In genomic region chr12:89363084-89363483, GRCh38 we compare ENCODE assay signal across 1 cellular context.
A peak's percentile ranks its signal among the peaks of the same experiment; 100 is the strongest.
TF ChIP-seq lines count a peak whose summit lies in the region.

No MANE protein-coding gene starts in this region.

TF ChIP-seq in K562, 482 proteins besides CTCF, POLR2A, EP300 and RAD21 (continued from another document):
- TF ChIP-seq, protein P1, sequence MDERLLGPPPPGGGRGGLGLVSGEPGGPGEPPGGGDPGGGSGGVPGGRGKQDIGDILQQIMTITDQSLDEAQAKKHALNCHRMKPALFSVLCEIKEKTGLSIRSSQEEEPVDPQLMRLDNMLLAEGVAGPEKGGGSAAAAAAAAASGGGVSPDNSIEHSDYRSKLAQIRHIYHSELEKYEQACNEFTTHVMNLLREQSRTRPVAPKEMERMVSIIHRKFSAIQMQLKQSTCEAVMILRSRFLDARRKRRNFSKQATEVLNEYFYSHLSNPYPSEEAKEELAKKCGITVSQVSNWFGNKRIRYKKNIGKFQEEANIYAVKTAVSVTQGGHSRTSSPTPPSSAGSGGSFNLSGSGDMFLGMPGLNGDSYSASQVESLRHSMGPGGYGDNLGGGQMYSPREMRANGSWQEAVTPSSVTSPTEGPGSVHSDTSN (CRISPR knock-in tag; IDR thresholded peaks at IDR 0.05; ENCODE audit: low read depth): no peak
- TF ChIP-seq, protein P1 (tag; conservative IDR thresholded peaks at IDR 0.05; ENCODE audit: low read depth): peak; percentile 77
- TF ChIP-seq ZNF384 (IDR thresholded peaks at IDR 0.05; ENCODE audit: low read depth, low read length) (no peak), MAFF (IDR thresholded peaks at IDR 0.05; ENCODE audit: low read length) (peak; percentile 69; the same call in 1 of the 2 replicates), THRAP3 (IDR thresholded peaks at IDR 0.05; ENCODE audit: borderline replicate concordance) (no peak), ETV6 (IDR thresholded peaks at IDR 0.05; ENCODE audit: borderline replicate concordance in 1 of 2, low read depth in 2 of 2, low read length in 1 of 2) (no peak), ETV6 (CRISPR knock-in tag; IDR thresholded peaks at IDR 0.05; ENCODE audit: borderline replicate concordance) (no peak), MEIS2 (IDR thresholded peaks at IDR 0.05; ENCODE audit: partially characterized antibody) (peak; percentile 15), ZNF140 (CRISPR knock-in tag; IDR thresholded peaks at IDR 0.05) (no peak), TOE1 (IDR thresholded peaks at IDR 0.05; ENCODE audit: borderline replicate concordance) (no peak), TOE1 (CRISPR knock-in tag; IDR thresholded peaks at IDR 0.05; ENCODE audit: borderline replicate concordance, low read depth) (no peak), ZBED1 (IDR thresholded peaks at IDR 0.05) (no peak), GABPB2 (CRISPR knock-in tag; conservative IDR thresholded peaks at IDR 0.05) (no peak), TSHZ1 (CRISPR knock-in tag; IDR thresholded peaks at IDR 0.05) (no peak), ELF2 (CRISPR knock-in tag; IDR thresholded peaks at IDR 0.05) (no peak), ZNF3 (CRISPR knock-in tag; IDR thresholded peaks at IDR 0.05) (no peak), SMARCE1 (IDR thresholded peaks at IDR 0.05) (no peak), RFX7 (CRISPR knock-in tag; IDR thresholded peaks at IDR 0.05) (no peak), C11orf30 (IDR thresholded peaks at IDR 0.05; ENCODE audit: low read depth) (peak; percentile 83), PRMT5 (CRISPR knock-in tag; IDR thresholded peaks at IDR 0.05) (no peak), MAFK (IDR thresholded peaks at IDR 0.05; ENCODE audit: low read length) (peak; percentile 74), KLF16 (IDR thresholded peaks at IDR 0.05) (no peak), SAFB (IDR thresholded peaks at IDR 0.05; ENCODE audit: borderline replicate concordance, low read depth, low read length) (no peak), CBFB (CRISPR knock-in tag; IDR thresholded peaks at IDR 0.05) (no peak), NFE2L1 (tag; IDR thresholded peaks at IDR 0.05; ENCODE audit: borderline replicate concordance, low read depth) (no peak), HEY1 (CRISPR knock-in tag; IDR thresholded peaks at IDR 0.05; ENCODE audit: borderline replicate concordance) (no peak), NCOA6 (IDR thresholded peaks at IDR 0.05) (no peak), SETDB1 (IDR thresholded peaks at IDR 0.05; ENCODE audit: low read length) (no peak), ESRRA (IDR thresholded peaks at IDR 0.05; ENCODE audit: borderline replicate concordance, low read depth) (no peak), ZNF280B (CRISPR knock-in tag; IDR thresholded peaks at IDR 0.05) (no peak), NONO (IDR thresholded peaks at IDR 0.05; ENCODE audit: low read depth in 2 of 2, low read length in 1 of 2) (no peak), PHF8 (IDR thresholded peaks at IDR 0.05; ENCODE audit: borderline replicate concordance, low read length) (no peak), TBP (optimal IDR thresholded peaks at IDR 0.05; ENCODE audit: low read depth, low read length) (no peak), MAFG (tag; conservative IDR thresholded peaks at IDR 0.05) (peak; percentile 95), NUFIP1 (IDR thresholded peaks at IDR 0.05; ENCODE audit: partially characterized antibody) (no peak), HDAC6 (IDR thresholded peaks at IDR 0.05; ENCODE audit: low read depth, low read length) (no peak), PHF20 (IDR thresholded peaks at IDR 0.05; ENCODE audit: partially characterized antibody) (no peak), IRF1 (CRISPR knock-in tag; IDR thresholded peaks at IDR 0.05; ENCODE audit: borderline replicate concordance) (no peak), MECOM (CRISPR knock-in tag; IDR thresholded peaks at IDR 0.05) (no peak), BACH1 (tag; IDR thresholded peaks at IDR 0.05) (peak; percentile 29; the same call in 1 of the 2 replicates), BCOR (IDR thresholded peaks at IDR 0.05) (no peak), TRIM28 (IDR thresholded peaks at IDR 0.05) (no peak), ZNF511 (CRISPR knock-in tag; IDR thresholded peaks at IDR 0.05) (no peak), ZNF316 (IDR thresholded peaks at IDR 0.05) (peak; percentile 89), BCLAF1 (IDR thresholded peaks at IDR 0.05; ENCODE audit: borderline replicate concordance in 1 of 2, control insufficient read depth in 1 of 2, low read depth in 2 of 2, low read length in 1 of 2) (no peak)
- TF ChIP-seq, protein P2, sequence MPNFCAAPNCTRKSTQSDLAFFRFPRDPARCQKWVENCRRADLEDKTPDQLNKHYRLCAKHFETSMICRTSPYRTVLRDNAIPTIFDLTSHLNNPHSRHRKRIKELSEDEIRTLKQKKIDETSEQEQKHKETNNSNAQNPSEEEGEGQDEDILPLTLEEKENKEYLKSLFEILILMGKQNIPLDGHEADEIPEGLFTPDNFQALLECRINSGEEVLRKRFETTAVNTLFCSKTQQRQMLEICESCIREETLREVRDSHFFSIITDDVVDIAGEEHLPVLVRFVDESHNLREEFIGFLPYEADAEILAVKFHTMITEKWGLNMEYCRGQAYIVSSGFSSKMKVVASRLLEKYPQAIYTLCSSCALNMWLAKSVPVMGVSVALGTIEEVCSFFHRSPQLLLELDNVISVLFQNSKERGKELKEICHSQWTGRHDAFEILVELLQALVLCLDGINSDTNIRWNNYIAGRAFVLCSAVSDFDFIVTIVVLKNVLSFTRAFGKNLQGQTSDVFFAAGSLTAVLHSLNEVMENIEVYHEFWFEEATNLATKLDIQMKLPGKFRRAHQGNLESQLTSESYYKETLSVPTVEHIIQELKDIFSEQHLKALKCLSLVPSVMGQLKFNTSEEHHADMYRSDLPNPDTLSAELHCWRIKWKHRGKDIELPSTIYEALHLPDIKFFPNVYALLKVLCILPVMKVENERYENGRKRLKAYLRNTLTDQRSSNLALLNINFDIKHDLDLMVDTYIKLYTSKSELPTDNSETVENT (CRISPR knock-in tag; IDR thresholded peaks at IDR 0.05): no peak
- TF ChIP-seq, protein P3, sequence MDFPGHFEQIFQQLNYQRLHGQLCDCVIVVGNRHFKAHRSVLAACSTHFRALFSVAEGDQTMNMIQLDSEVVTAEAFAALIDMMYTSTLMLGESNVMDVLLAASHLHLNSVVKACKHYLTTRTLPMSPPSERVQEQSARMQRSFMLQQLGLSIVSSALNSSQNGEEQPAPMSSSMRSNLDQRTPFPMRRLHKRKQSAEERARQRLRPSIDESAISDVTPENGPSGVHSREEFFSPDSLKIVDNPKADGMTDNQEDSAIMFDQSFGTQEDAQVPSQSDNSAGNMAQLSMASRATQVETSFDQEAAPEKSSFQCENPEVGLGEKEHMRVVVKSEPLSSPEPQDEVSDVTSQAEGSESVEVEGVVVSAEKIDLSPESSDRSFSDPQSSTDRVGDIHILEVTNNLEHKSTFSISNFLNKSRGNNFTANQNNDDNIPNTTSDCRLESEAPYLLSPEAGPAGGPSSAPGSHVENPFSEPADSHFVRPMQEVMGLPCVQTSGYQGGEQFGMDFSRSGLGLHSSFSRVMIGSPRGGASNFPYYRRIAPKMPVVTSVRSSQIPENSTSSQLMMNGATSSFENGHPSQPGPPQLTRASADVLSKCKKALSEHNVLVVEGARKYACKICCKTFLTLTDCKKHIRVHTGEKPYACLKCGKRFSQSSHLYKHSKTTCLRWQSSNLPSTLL (IDR thresholded peaks at IDR 0.05): no peak
- TF ChIP-seq, protein P4, sequence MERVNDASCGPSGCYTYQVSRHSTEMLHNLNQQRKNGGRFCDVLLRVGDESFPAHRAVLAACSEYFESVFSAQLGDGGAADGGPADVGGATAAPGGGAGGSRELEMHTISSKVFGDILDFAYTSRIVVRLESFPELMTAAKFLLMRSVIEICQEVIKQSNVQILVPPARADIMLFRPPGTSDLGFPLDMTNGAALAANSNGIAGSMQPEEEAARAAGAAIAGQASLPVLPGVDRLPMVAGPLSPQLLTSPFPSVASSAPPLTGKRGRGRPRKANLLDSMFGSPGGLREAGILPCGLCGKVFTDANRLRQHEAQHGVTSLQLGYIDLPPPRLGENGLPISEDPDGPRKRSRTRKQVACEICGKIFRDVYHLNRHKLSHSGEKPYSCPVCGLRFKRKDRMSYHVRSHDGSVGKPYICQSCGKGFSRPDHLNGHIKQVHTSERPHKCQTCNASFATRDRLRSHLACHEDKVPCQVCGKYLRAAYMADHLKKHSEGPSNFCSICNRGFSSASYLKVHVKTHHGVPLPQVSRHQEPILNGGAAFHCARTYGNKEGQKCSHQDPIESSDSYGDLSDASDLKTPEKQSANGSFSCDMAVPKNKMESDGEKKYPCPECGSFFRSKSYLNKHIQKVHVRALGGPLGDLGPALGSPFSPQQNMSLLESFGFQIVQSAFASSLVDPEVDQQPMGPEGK (CRISPR knock-in tag; IDR thresholded peaks at IDR 0.05; ENCODE audit: borderline replicate concordance): no peak
